In the genomic region with DNA sequence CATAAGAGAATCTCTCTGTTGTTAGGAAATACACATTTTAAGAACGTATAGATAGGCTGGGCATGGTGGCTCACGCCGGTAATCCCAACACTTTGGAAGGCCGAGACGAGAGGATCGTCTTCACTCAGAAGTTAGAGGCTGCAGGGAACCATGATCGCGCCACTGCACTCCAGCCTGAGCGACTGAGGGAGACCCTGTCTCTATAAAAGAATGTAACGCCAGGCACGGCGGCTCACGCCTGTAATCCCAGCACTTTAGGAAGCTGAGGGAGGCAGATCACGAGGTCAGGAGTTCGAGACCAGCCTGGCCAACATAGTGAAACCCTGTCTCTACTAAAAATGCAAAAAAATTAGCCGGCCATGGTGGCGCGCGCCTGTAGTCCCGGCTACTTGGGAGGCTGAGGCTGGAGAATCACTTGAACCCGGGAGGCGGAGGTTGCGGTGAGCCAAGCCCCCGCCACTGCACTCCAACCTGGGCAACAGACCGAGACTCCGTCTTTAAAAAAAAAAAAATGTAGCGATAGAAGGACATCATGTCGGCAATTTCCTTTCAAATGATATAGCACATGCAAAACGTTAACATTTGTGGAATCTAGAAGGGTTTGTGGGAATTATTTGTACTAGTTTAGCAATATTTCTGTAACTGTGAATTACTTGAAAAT, we compare ENCODE assay signal across 8 cellular contexts. TPM values are rescaled to one million over a fixed set of nuclear protein-coding genes. Genes with fewer than 3 reads are reported as not detected.
A peak's percentile ranks its signal among the peaks of the same experiment; 100 is the strongest.
DNase-seq lines count a peak whose midpoint lies in the region; ATAC-seq, FAIRE-seq and TF ChIP-seq lines count a peak whose summit lies in the region.

No MANE protein-coding gene starts in this region.

- no peaks in the 10 kb centered on the region for H3K27me3 ChIP-seq in HUES64 (ENCODE audit: insufficient read depth, low read length)

- intact Hi-C loops in mucosa of descending colon (cut with DNase I, micrococcal nuclease) = no loop called here

- peak overlapping the region; percentile 76 for H3K4me3 ChIP-seq in HUES64 (ENCODE audit: low read length)
- H3K4me3 ChIP-seq in mucosa of descending colon = peak overlapping the region; percentile 49

- H3K9me3 ChIP-seq in HUES64 (ENCODE audit: insufficient read depth, low read depth, low read length) (no peaks in the 10 kb centered on the region), mucosa of descending colon (no peaks in the 10 kb centered on the region)

- H3K4me1 ChIP-seq in HUES64 (ENCODE audit: insufficient read depth, low read length) (peaks cover 7% of the 10 kb centered on the region), mucosa of descending colon (ENCODE audit: low read depth) (peaks cover 38% of the 10 kb centered on the region)

- WGBS in HUES64 = 74% methylated on average over 29 of the region's 29 CpGs

- H3K36me3 ChIP-seq in HUES64 (ENCODE audit: insufficient read depth, low read length) (peaks cover 36% of the 10 kb centered on the region), mucosa of descending colon (ENCODE audit: low read depth) (peaks cover 17% of the 10 kb centered on the region)

- TF ChIP-seq CTCF in 22Rv1 (IDR thresholded peaks at IDR 0.05) (no peak), mucosa of descending colon (IDR thresholded peaks at IDR 0.05) (no peak)

- FAIRE-seq in GM12891 (lab: Jason Lieb, UNC) = no peak

- DNase-seq in central memory CD4-positive, alpha-beta T cell = peak; percentile 21
- DNase-seq in mucosa of descending colon (peak in 2 of 3 donors; percentile 16 to 38), GM12891 (ENCODE audit: insufficient read length, low spot score) (no peak)

- H3K9ac ChIP-seq in HUES64 (ENCODE audit: low read depth, low read length) = peak overlapping the region; percentile 98

- TF ChIP-seq POLR2A in GM12891 (IDR thresholded peaks at IDR 0.05; ENCODE audit: low read depth, low read length) = no peak

- peak overlapping the region; percentile 81 for H3K27ac ChIP-seq in 22Rv1
- peak overlapping the region; percentile 54 for H3K27ac ChIP-seq in HUES64 (ENCODE audit: low read depth, low read length)

- ATAC-seq in mucosa of descending colon (no peak), GM18502 (IDR thresholded peaks at IDR 0.05; ENCODE audit: poor library complexity, unreplicated experiment) (no peak), HG03442 (IDR thresholded peaks at IDR 0.05; ENCODE audit: unreplicated experiment) (no peak), HG03432 (IDR thresholded peaks at IDR 0.05; ENCODE audit: unreplicated experiment) (no peak)

TF ChIP-seq in GM12891, 5 proteins besides CTCF, POLR2A, EP300 and RAD21:
- no peak for TF ChIP-seq SPI1 (IDR thresholded peaks at IDR 0.05; ENCODE audit: low read depth, low read length)
- no peak for TF ChIP-seq TAF1 (IDR thresholded peaks at IDR 0.05; ENCODE audit: low read depth, low read length)
- TF ChIP-seq POLR2AphosphoS5 (IDR thresholded peaks at IDR 0.05; ENCODE audit: low read depth, low read length) = no peak
- TF ChIP-seq POU2F2 (IDR thresholded peaks at IDR 0.05; ENCODE audit: low read depth, low read length) = no peak
- TF ChIP-seq PAX5 (IDR thresholded peaks at IDR 0.05; ENCODE audit: insufficient read depth, low read length, severe bottlenecking) = no peak

RNA-seq across cellular contexts. Expression of a gene that starts 0.7 kb away (rescaled TPM):
- 1,080 TPM for polyA plus RNA-seq in HUES64 (2013, experiment 1 of 2)
- polyA plus RNA-seq in HUES64 (2013, experiment 2 of 2) = 1,129 TPM
- 1,000 to 10,000 TPM; 1,286 to 1,516 (median 1,490) TPM for total RNA-seq in mucosa of descending colon
- 2,008 TPM for polyA plus RNA-seq in GM12891 (2012; ENCODE audit: low read depth, missing spikeins)

RNA-seq across cellular contexts. Expression of a gene that starts 20.5 kb away (rescaled TPM):
- 1.1 TPM for polyA plus RNA-seq in HUES64 (2013, experiment 1 of 2)
- polyA plus RNA-seq in HUES64 (2013, experiment 2 of 2) = 1.8 TPM
- 10 to 100 TPM in 1 of 3 donors, 1 to 10 TPM in 2; 6.5 to 11.3 (median 9.5) TPM for total RNA-seq in mucosa of descending colon
- polyA plus RNA-seq in GM12891 (2012; ENCODE audit: low read depth, missing spikeins) = 1.3 TPM

RNA-seq across cellular contexts. Expression of a gene that starts 49.4 kb away (rescaled TPM):
- 12.8 TPM for polyA plus RNA-seq in HUES64 (2013, experiment 1 of 2)
- 13.7 TPM for polyA plus RNA-seq in HUES64 (2013, experiment 2 of 2)
- 1 to 10 TPM; 4.0 to 7.0 (median 6.4) TPM for total RNA-seq in mucosa of descending colon
- 0.78 TPM for polyA plus RNA-seq in GM12891 (2012; ENCODE audit: low read depth, missing spikeins)
